Comparison of ENCODE assay signal across 1 cellular context in the genomic region with DNA sequence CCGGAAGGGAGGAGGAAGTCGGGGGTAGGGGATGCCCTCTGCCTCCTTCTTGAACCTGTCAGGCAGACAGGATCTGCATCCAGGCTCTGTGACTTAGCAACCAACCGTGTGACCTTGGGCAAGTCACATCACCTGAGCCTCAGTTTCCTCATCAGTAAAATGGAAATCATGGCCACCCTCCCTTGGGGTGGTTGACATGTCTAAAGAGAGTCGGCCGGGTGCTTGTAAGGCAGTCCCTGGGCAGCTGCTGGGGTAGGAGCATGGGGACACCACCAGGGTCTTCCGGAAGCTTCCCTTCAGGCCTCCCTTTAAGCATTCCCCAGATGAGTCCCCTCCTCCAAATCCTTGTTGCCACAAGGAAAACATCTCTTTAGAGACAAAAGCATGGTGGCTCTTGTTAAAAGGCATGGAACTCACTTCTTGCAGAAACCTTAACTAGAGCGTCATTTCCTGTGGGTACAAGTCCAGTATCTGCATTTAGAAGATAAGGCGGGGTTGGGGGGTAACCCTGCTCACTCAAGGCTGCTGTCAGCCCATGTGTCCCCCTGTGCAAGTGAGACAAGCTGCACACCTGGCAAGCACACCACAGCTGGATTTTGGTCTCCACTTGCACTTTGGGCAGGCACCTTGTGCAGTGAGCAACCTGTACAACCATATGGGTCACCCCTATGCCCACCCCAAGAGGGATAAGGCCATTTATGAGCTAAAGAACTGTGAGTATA.
TF ChIP-seq lines count a peak whose summit lies in the region.

No MANE protein-coding gene starts in this region.

TF ChIP-seq in K562, 482 proteins besides CTCF, POLR2A, EP300 and RAD21 (continues in another document):
- TF ChIP-seq SOX6 (IDR thresholded peaks at IDR 0.05) (peak; percentile 45; the same call in 1 of the 2 replicates), KLF1 (tag; IDR thresholded peaks at IDR 0.05) (no peak), MAZ (CRISPR knock-in tag; conservative IDR thresholded peaks at IDR 0.05 in 1 of 2, IDR thresholded peaks at IDR 0.05 in 1 of 2) (peak in 1 of 2 experiments; percentile 46; a peak in 1 of 4 replicates), NFXL1 (CRISPR knock-in tag; IDR thresholded peaks at IDR 0.05) (no peak), DNMT1 (IDR thresholded peaks at IDR 0.05) (no peak), RFX7 (CRISPR knock-in tag; IDR thresholded peaks at IDR 0.05) (no peak), ZNF175 (CRISPR knock-in tag; IDR thresholded peaks at IDR 0.05; ENCODE audit: low read depth) (peak; percentile 64; the same call in 1 of the 2 replicates), DMBX1 (CRISPR knock-in tag; IDR thresholded peaks at IDR 0.05; ENCODE audit: borderline replicate concordance) (peak; percentile 81; the same call in 1 of the 2 replicates), RNF2 (IDR thresholded peaks at IDR 0.05) (no peak), GATA2 (CRISPR knock-in tag; IDR thresholded peaks at IDR 0.05) (peak; percentile 86), HDAC1 (IDR thresholded peaks at IDR 0.05) (peak in 1 of 2 experiments; percentile 49; a peak in 1 of 4 replicates), TAL1 (IDR thresholded peaks at IDR 0.05) (peak; percentile 91), ETV5 (CRISPR knock-in tag; IDR thresholded peaks at IDR 0.05; ENCODE audit: low read depth) (peak; percentile 72), ZNF384 (IDR thresholded peaks at IDR 0.05; ENCODE audit: low read depth, low read length) (no peak), SMARCC2 (IDR thresholded peaks at IDR 0.05; ENCODE audit: low read depth) (peak; percentile 40; the same call in 1 of the 2 replicates), NEUROD1 (IDR thresholded peaks at IDR 0.05; ENCODE audit: borderline replicate concordance, low read depth, low read length, partially characterized antibody) (peak; percentile 25), PTTG1 (tag; IDR thresholded peaks at IDR 0.05; ENCODE audit: low read depth) (no peak), NFRKB (IDR thresholded peaks at IDR 0.05; ENCODE audit: low read depth) (peak; percentile 40; the same call in 1 of the 2 replicates), ZNF274 (IDR thresholded peaks at IDR 0.05; ENCODE audit: borderline replicate concordance, low read depth, low read length) (peak; percentile 57; the same call in 1 of the 2 replicates), TRIM24 (IDR thresholded peaks at IDR 0.05) (peak; percentile 86 to 94), CBFA2T3 (IDR thresholded peaks at IDR 0.05) (peak; percentile 97), MIER1 (IDR thresholded peaks at IDR 0.05; ENCODE audit: low read depth) (0 out of 2 replicates have a peak, but pooled peaks have one; percentile 23), NR2C1 (IDR thresholded peaks at IDR 0.05) (no peak), NR2C1 (tag; IDR thresholded peaks at IDR 0.05) (peak; percentile 42; the same call in 1 of the 2 replicates), ARNT (IDR thresholded peaks at IDR 0.05) (peak in 1 of 2 experiments; percentile 47; a peak in 2 of 4 replicates), POLR2AphosphoS5 (IDR thresholded peaks at IDR 0.05; ENCODE audit: control insufficient read depth, insufficient read depth, low read depth, low read length) (peak; percentile 95), FOSL1 (tag; conservative IDR thresholded peaks at IDR 0.05) (peak; percentile 26; the same call in 1 of the 2 replicates)
- TF ChIP-seq, protein P1, sequence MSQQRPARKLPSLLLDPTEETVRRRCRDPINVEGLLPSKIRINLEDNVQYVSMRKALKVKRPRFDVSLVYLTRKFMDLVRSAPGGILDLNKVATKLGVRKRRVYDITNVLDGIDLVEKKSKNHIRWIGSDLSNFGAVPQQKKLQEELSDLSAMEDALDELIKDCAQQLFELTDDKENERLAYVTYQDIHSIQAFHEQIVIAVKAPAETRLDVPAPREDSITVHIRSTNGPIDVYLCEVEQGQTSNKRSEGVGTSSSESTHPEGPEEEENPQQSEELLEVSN (IDR thresholded peaks at IDR 0.05; ENCODE audit: borderline replicate concordance in 1 of 2, extremely low read depth in 1 of 2, insufficient read depth in 1 of 2, insufficient read length in 1 of 2, low read depth in 1 of 2, low read length in 1 of 2, poor library complexity in 1 of 2, severe bottlenecking in 1 of 2): peak in 1 of 2 experiments; percentile 40
- TF ChIP-seq, protein P2, sequence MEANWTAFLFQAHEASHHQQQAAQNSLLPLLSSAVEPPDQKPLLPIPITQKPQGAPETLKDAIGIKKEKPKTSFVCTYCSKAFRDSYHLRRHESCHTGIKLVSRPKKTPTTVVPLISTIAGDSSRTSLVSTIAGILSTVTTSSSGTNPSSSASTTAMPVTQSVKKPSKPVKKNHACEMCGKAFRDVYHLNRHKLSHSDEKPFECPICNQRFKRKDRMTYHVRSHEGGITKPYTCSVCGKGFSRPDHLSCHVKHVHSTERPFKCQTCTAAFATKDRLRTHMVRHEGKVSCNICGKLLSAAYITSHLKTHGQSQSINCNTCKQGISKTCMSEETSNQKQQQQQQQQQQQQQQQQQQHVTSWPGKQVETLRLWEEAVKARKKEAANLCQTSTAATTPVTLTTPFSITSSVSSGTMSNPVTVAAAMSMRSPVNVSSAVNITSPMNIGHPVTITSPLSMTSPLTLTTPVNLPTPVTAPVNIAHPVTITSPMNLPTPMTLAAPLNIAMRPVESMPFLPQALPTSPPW (CRISPR knock-in tag; IDR thresholded peaks at IDR 0.05): peak; percentile 72
- TF ChIP-seq, protein P3, sequence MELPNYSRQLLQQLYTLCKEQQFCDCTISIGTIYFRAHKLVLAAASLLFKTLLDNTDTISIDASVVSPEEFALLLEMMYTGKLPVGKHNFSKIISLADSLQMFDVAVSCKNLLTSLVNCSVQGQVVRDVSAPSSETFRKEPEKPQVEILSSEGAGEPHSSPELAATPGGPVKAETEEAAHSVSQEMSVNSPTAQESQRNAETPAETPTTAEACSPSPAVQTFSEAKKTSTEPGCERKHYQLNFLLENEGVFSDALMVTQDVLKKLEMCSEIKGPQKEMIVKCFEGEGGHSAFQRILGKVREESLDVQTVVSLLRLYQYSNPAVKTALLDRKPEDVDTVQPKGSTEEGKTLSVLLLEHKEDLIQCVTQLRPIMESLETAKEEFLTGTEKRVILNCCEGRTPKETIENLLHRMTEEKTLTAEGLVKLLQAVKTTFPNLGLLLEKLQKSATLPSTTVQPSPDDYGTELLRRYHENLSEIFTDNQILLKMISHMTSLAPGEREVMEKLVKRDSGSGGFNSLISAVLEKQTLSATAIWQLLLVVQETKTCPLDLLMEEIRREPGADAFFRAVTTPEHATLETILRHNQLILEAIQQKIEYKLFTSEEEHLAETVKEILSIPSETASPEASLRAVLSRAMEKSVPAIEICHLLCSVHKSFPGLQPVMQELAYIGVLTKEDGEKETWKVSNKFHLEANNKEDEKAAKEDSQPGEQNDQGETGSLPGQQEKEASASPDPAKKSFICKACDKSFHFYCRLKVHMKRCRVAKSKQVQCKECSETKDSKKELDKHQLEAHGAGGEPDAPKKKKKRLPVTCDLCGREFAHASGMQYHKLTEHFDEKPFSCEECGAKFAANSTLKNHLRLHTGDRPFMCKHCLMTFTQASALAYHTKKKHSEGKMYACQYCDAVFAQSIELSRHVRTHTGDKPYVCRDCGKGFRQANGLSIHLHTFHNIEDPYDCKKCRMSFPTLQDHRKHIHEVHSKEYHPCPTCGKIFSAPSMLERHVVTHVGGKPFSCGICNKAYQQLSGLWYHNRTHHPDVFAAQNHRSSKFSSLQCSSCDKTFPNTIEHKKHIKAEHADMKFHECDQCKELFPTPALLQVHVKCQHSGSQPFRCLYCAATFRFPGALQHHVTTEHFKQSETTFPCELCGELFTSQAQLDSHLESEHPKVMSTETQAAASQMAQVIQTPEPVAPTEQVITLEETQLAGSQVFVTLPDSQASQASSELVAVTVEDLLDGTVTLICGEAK (IDR thresholded peaks at IDR 0.05): 0 out of 2 replicates have a peak, but pooled peaks have one; percentile 46
- TF ChIP-seq, protein P3 (CRISPR knock-in tag; IDR thresholded peaks at IDR 0.05): no peak
- TF ChIP-seq, protein P4, sequence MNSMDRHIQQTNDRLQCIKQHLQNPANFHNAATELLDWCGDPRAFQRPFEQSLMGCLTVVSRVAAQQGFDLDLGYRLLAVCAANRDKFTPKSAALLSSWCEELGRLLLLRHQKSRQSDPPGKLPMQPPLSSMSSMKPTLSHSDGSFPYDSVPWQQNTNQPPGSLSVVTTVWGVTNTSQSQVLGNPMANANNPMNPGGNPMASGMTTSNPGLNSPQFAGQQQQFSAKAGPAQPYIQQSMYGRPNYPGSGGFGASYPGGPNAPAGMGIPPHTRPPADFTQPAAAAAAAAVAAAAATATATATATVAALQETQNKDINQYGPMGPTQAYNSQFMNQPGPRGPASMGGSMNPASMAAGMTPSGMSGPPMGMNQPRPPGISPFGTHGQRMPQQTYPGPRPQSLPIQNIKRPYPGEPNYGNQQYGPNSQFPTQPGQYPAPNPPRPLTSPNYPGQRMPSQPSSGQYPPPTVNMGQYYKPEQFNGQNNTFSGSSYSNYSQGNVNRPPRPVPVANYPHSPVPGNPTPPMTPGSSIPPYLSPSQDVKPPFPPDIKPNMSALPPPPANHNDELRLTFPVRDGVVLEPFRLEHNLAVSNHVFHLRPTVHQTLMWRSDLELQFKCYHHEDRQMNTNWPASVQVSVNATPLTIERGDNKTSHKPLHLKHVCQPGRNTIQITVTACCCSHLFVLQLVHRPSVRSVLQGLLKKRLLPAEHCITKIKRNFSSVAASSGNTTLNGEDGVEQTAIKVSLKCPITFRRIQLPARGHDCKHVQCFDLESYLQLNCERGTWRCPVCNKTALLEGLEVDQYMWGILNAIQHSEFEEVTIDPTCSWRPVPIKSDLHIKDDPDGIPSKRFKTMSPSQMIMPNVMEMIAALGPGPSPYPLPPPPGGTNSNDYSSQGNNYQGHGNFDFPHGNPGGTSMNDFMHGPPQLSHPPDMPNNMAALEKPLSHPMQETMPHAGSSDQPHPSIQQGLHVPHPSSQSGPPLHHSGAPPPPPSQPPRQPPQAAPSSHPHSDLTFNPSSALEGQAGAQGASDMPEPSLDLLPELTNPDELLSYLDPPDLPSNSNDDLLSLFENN (IDR thresholded peaks at IDR 0.05; ENCODE audit: low read depth in 2 of 2, low read length in 2 of 2): peak in 1 of 2 experiments; percentile 78; a peak in 1 of 4 replicates
- TF ChIP-seq, protein P5, sequence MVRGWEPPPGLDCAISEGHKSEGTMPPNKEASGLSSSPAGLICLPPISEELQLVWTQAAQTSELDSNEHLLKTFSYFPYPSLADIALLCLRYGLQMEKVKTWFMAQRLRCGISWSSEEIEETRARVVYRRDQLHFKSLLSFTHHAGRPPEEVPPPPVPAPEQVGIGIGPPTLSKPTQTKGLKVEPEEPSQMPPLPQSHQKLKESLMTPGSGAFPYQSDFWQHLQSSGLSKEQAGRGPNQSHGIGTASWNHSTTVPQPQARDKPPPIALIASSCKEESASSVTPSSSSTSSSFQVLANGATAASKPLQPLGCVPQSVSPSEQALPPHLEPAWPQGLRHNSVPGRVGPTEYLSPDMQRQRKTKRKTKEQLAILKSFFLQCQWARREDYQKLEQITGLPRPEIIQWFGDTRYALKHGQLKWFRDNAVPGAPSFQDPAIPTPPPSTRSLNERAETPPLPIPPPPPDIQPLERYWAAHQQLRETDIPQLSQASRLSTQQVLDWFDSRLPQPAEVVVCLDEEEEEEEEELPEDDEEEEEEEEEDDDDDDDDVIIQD (CRISPR knock-in tag; IDR thresholded peaks at IDR 0.05): no peak
- TF ChIP-seq, protein P6, sequence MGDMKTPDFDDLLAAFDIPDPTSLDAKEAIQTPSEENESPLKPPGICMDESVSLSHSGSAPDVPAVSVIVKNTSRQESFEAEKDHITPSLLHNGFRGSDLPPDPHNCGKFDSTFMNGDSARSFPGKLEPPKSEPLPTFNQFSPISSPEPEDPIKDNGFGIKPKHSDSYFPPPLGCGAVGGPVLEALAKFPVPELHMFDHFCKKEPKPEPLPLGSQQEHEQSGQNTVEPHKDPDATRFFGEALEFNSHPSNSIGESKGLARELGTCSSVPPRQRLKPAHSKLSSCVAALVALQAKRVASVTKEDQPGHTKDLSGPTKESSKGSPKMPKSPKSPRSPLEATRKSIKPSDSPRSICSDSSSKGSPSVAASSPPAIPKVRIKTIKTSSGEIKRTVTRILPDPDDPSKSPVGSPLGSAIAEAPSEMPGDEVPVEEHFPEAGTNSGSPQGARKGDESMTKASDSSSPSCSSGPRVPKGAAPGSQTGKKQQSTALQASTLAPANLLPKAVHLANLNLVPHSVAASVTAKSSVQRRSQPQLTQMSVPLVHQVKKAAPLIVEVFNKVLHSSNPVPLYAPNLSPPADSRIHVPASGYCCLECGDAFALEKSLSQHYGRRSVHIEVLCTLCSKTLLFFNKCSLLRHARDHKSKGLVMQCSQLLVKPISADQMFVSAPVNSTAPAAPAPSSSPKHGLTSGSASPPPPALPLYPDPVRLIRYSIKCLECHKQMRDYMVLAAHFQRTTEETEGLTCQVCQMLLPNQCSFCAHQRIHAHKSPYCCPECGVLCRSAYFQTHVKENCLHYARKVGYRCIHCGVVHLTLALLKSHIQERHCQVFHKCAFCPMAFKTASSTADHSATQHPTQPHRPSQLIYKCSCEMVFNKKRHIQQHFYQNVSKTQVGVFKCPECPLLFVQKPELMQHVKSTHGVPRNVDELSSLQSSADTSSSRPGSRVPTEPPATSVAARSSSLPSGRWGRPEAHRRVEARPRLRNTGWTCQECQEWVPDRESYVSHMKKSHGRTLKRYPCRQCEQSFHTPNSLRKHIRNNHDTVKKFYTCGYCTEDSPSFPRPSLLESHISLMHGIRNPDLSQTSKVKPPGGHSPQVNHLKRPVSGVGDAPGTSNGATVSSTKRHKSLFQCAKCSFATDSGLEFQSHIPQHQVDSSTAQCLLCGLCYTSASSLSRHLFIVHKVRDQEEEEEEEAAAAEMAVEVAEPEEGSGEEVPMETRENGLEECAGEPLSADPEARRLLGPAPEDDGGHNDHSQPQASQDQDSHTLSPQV (IDR thresholded peaks at IDR 0.05): peak; percentile 93
